12 cellular contexts compared by ENCODE assay signal in genomic region chr6:7144810-7145209, GRCh38. TPM values are rescaled to one million over a fixed set of nuclear protein-coding genes. Genes with fewer than 3 reads are reported as not detected.
DNase-seq lines count a peak whose midpoint lies in the region; ATAC-seq and TF ChIP-seq lines count a peak whose summit lies in the region.
"Had no signal": no experiment of that assay in that cellular context is flagged by ENCODE, and none has a peak within 500 bp of the region (broad histone marks: within the 10 kb centered on the region; RNA-seq: fewer than 3 reads in every experiment).

No MANE protein-coding gene starts in this region.

- DNase-seq in right atrium auricular region (ENCODE audit: low spot score) (no peak), left ventricle myocardium superior (no peak), NCI-H1092 treated with DMSO at 0.1 percent for 48 hours (lab: John Stamatoyannopoulos, UW) (no peak), AG20443 (ENCODE audit: low spot score) (no peak), ecto neural progenitor cell (ENCODE audit: low spot score) (no peak)
- no peak for DNase-seq in natural killer cell treated with Interleukin-12 subunit alpha and Interleukin-12 subunit beta and Interleukin-15 and Interleukin-18, amount 100 ng/mL, for 72 hours (ENCODE audit: low spot score)
- DNase-seq: GOT3, NCI-H446, T-helper 17 cell had no signal

- H3K27me3 Mint-ChIP-seq in natural killer cell treated with Interleukin-12 subunit alpha and Interleukin-12 subunit beta and Interleukin-15 and Interleukin-18, amount 100 ng/mL, for 72 hours, result no peaks in the 10 kb centered on the region
- H3K27me3 Mint-ChIP-seq: T-helper 17 cell had no signal

- no peaks in the 10 kb centered on the region for H3K27me3 ChIP-seq in right atrium auricular region
- H3K27me3 ChIP-seq in duodenal mucosa (ENCODE audit: control insufficient read depth in 1 of 2, insufficient read depth in 2 of 2, low read length in 2 of 2), result no peaks in the 10 kb centered on the region

- H3K36me3 ChIP-seq in right atrium auricular region (no peaks in the 10 kb centered on the region), duodenal mucosa (ENCODE audit: control insufficient read depth in 1 of 2, insufficient read depth in 2 of 2, low read length in 2 of 2) (no peaks in the 10 kb centered on the region)

- intact Hi-C loops in left ventricle myocardium superior (cut with micrococcal nuclease), result no loop called here

- no peaks in the 10 kb centered on the region for H3K36me3 Mint-ChIP-seq in natural killer cell treated with Interleukin-12 subunit alpha and Interleukin-12 subunit beta and Interleukin-15 and Interleukin-18, amount 100 ng/mL, for 72 hours

- ATAC-seq in left ventricle myocardium superior (no peak), GM21723 (IDR thresholded peaks at IDR 0.05; ENCODE audit: unreplicated experiment) (no peak)
- ATAC-seq in natural killer cell treated with Interleukin-12 subunit alpha and Interleukin-12 subunit beta and Interleukin-15 and Interleukin-18, amount 100 ng/mL, for 72 hours, result no peak
- ATAC-seq: T-helper 17 cell had no signal

- H3K4me3 ChIP-seq in right atrium auricular region (no peak overlapping the region), duodenal mucosa (ENCODE audit: low read depth in 1 of 2, low read length in 2 of 2) (peak overlapping the region in 1 of 2 donors; percentile 42)

- peaks cover 49 to 57% of the 10 kb centered on the region in 2 donors for H3K4me1 Mint-ChIP-seq in natural killer cell treated with Interleukin-12 subunit alpha and Interleukin-12 subunit beta and Interleukin-15 and Interleukin-18, amount 100 ng/mL, for 72 hours (ENCODE audit: low read depth in 2 of 2)

- H3K9ac ChIP-seq in duodenal mucosa (ENCODE audit: low read depth in 1 of 2, low read length in 2 of 2), result no peak overlapping the region

- H3K4me1 ChIP-seq in right atrium auricular region (peaks cover 0 to 79% of the 10 kb centered on the region in 2 donors), duodenal mucosa (ENCODE audit: control insufficient read depth in 1 of 2, insufficient read depth in 2 of 2, low read length in 2 of 2) (peaks cover 62 to 67% of the 10 kb centered on the region in 2 donors)

- H3K4me3 Mint-ChIP-seq in natural killer cell treated with Interleukin-12 subunit alpha and Interleukin-12 subunit beta and Interleukin-15 and Interleukin-18, amount 100 ng/mL, for 72 hours, result peak overlapping the region; percentile 84

- no peaks in the 10 kb centered on the region for H3K9me3 Mint-ChIP-seq in natural killer cell treated with Interleukin-12 subunit alpha and Interleukin-12 subunit beta and Interleukin-15 and Interleukin-18, amount 100 ng/mL, for 72 hours
- H3K9me3 Mint-ChIP-seq: activated T-helper 2 cell treated with anti-CD3 and anti-CD28 coated beads, Interferon-gamma antibody, Interleukin-2, Interleukin-4, amounts not matched to agents 10 μg/mL and 5 μg/mL and 100 μg/mL, durations not matched to agents 14 hours and 24 hours and 36 hours had no signal

- no peak for TF ChIP-seq CTCF in right atrium auricular region (IDR thresholded peaks at IDR 0.05)

- H3K9me3 ChIP-seq in right atrium auricular region (no peaks in the 10 kb centered on the region), duodenal mucosa (ENCODE audit: control insufficient read depth in 1 of 2, low read length in 2 of 2) (no peaks in the 10 kb centered on the region)

- peak overlapping the region; percentile 61 to 70 for H3K27ac ChIP-seq in right atrium auricular region
- H3K27ac ChIP-seq in duodenal mucosa (ENCODE audit: low read depth, low read length), result peak overlapping the region; percentile 13

- peak overlapping the region; percentile 86 to 96 for H3K27ac Mint-ChIP-seq in natural killer cell treated with Interleukin-12 subunit alpha and Interleukin-12 subunit beta and Interleukin-15 and Interleukin-18, amount 100 ng/mL, for 72 hours
- H3K27ac Mint-ChIP-seq: T-helper 17 cell had no signal

RNA-seq across cellular contexts. Expression of gene RREB1, which starts 37.0 kb away (rescaled TPM):
- total RNA-seq in right atrium auricular region (10 to 100 TPM; 25.5 to 30.3 TPM), left ventricle myocardium superior (36.2 TPM)
- total RNA-seq in natural killer cell treated with Interleukin-12 subunit alpha and Interleukin-12 subunit beta and Interleukin-15 and Interleukin-18, amount 100 ng/mL, for 72 hours, result 10 to 100 TPM; 20.6 to 27.5 TPM
